In genomic region chr19:55485439-55486011, GRCh38 we compare ENCODE assay signal across 6 cellular contexts. TPM values are rescaled to one million over a fixed set of nuclear protein-coding genes. Genes with fewer than 3 reads are reported as not detected.
DNase-seq lines count a peak whose midpoint lies in the region; ATAC-seq and TF ChIP-seq lines count a peak whose summit lies in the region.

No MANE protein-coding gene starts in this region.

- no peaks in the 10 kb centered on the region for H3K36me3 Mint-ChIP-seq in T-helper 1 cell treated with Interleukin-12 subunit alpha and Interleukin-12 subunit beta and Interleukin-4 antibody, amounts not matched to agents 30 μg/mL and 1 μg/mL, for 36 hours (ENCODE audit: low read depth)

- ATAC-seq in GM18868 (IDR thresholded peaks at IDR 0.05; ENCODE audit: unreplicated experiment): no peak

- H3K4me1 ChIP-seq in esophagus muscularis mucosa: peaks cover 50 to 76% (median 72%) of the 10 kb centered on the region in 4 donors

- intact Hi-C loops in esophagus muscularis mucosa (cut with DNase I): no loop called here

- no peaks in the 10 kb centered on the region for H3K9me3 ChIP-seq in esophagus muscularis mucosa

- H3K27ac Mint-ChIP-seq in T-helper 1 cell treated with Interleukin-12 subunit alpha and Interleukin-12 subunit beta and Interleukin-4 antibody, amounts not matched to agents 30 μg/mL and 1 μg/mL, for 36 hours: peak overlapping the region; percentile 28

- no peaks in the 10 kb centered on the region for H3K9me3 Mint-ChIP-seq in T-helper 1 cell treated with Interleukin-12 subunit alpha and Interleukin-12 subunit beta and Interleukin-4 antibody, amounts not matched to agents 30 μg/mL and 1 μg/mL, for 36 hours

- H3K4me3 ChIP-seq in esophagus muscularis mucosa: peak overlapping the region; percentile 58 to 73 (median 66)

- no peaks in the 10 kb centered on the region for H3K4me1 Mint-ChIP-seq in T-helper 1 cell treated with Interleukin-12 subunit alpha and Interleukin-12 subunit beta and Interleukin-4 antibody, amounts not matched to agents 30 μg/mL and 1 μg/mL, for 36 hours (ENCODE audit: low read depth)

- TF ChIP-seq POLR2A in esophagus muscularis mucosa (IDR thresholded peaks at IDR 0.05; ENCODE audit: low read depth): no peak

- WGBS in esophagus muscularis mucosa: 28% methylated on average over 15 of the region's 18 CpGs

- no peaks in the 10 kb centered on the region for H3K27me3 ChIP-seq in esophagus muscularis mucosa

- DNase-seq in T-helper 1 cell (no peak), esophagus muscularis mucosa (ENCODE audit: extremely low spot score) (no peak), substantia nigra (lab: John Stamatoyannopoulos, UW) (peak in 1 of 49 donors; percentile 87), HPDE6-E6E7 (ENCODE audit: extremely low spot score) (no peak)

- no peaks in the 10 kb centered on the region for H3K27me3 Mint-ChIP-seq in T-helper 1 cell treated with Interleukin-12 subunit alpha and Interleukin-12 subunit beta and Interleukin-4 antibody, amounts not matched to agents 30 μg/mL and 1 μg/mL, for 36 hours (ENCODE audit: low read depth)

- peaks cover 18 to 33% (median 27%) of the 10 kb centered on the region in 4 donors for H3K36me3 ChIP-seq in esophagus muscularis mucosa

- H3K4me3 Mint-ChIP-seq in T-helper 1 cell treated with Interleukin-12 subunit alpha and Interleukin-12 subunit beta and Interleukin-4 antibody, amounts not matched to agents 30 μg/mL and 1 μg/mL, for 36 hours: peak overlapping the region; percentile 78

- TF ChIP-seq CTCF in esophagus muscularis mucosa (IDR thresholded peaks at IDR 0.05): no peak

- H3K27ac ChIP-seq in esophagus muscularis mucosa (replicated peaks in 1 of 4): peak overlapping the region; percentile 93 to 98 (median 96)
- peak overlapping the region; percentile 49 for H3K27ac ChIP-seq in substantia nigra (ENCODE audit: low read depth, low read length, poor library complexity, severe bottlenecking)

- no peak for TF ChIP-seq EP300 in esophagus muscularis mucosa (IDR thresholded peaks at IDR 0.05)

RNA-seq across cellular contexts. Expression of gene NAT14, which starts 0.5 kb away (rescaled TPM):
- total RNA-seq in esophagus muscularis mucosa: 10 to 100 TPM in 3 of 4 donors, 1 to 10 TPM in 1; 5.8 to 14.2 (median 10.2) TPM

RNA-seq across cellular contexts. Expression of gene SSC5D, which starts 2.7 kb away (rescaled TPM):
- 10 to 100 TPM in 3 of 4 donors, 1 to 10 TPM in 1; 9.5 to 41.2 (median 14.6) TPM for total RNA-seq in esophagus muscularis mucosa

RNA-seq across cellular contexts. Expression of gene ZNF628, which starts 9.1 kb away (rescaled TPM):
- 10 to 100 TPM in 3 of 4 donors, 1 to 10 TPM in 1; 5.1 to 16.6 (median 11.9) TPM for total RNA-seq in esophagus muscularis mucosa

RNA-seq across cellular contexts. Expression of gene C19orf85, which starts 21.0 kb away (rescaled TPM):
- not detected for total RNA-seq in esophagus muscularis mucosa

RNA-seq across cellular contexts. Expression of gene ISOC2, which starts 24.1 kb away (rescaled TPM):
- 100 to 1,000 TPM in 1 of 4 donors, 10 to 100 TPM in 3; 66.8 to 104 (median 77.7) TPM for total RNA-seq in esophagus muscularis mucosa
